ENCODE assay signal across 8 cellular contexts in the genomic region with DNA sequence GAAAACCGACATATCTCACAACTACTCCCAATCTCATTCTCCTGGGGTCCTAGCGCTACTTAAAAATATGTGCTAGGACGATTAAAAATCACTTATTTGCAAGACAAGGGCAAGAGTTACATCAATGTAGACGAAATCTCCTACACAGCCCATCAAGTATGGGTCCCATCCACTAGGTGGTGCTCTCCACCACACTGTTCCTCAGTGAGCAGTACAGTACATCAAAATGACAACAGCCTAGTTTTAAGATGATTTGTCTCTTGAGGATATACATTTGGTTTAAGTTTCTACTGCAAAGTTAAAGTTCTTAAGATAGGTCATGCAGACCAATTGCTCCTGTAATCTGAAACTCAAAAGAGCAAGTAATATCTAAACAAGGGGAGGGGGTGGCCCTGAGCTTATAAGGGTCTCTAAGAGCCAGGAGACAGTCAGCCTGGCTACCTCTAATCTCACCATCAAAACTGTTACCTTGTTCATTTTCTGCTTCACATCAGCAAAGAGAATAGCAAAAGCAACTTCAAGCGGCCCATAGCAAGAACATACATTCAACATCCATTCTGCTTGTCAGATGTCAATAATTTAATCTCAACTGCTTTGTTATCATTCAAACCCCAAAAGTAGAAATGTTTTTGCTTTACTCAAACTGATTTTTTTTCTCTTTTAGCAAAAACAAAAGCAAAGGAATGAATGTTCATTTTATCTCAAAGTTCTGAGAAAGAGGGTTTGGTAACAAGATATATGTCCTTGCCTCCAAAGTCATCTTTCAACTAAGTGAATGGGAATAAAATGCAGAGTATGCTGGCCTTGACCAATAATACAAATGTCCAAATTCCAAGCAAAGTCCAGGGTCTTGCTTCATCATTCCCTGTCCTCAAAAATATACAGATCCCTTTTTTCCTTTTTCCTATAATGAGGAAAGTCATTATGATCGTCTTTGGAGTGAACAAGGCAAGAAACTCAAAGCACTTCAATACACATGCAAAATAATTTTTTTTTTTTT. TPM values are rescaled to one million over a fixed set of nuclear protein-coding genes. Genes with fewer than 3 reads are reported as not detected.
DNase-seq lines count a peak whose midpoint lies in the region; ATAC-seq and TF ChIP-seq lines count a peak whose summit lies in the region.

No MANE protein-coding gene starts in this region.

- H3K79me2 ChIP-seq in OCI-LY3 (ENCODE audit: low read length) (peaks cover 38% of the 10 kb centered on the region), fibroblast of lung (ENCODE audit: control insufficient read depth, insufficient read depth, low read length) (peaks cover 1% of the 10 kb centered on the region)

- H3K14ac ChIP-seq in neuronal stem cell (ENCODE audit: low read length): no peak overlapping the region

- WGBS in neuronal stem cell (ENCODE audit: extremely low coverage in 2 of 2, insufficient read length in 2 of 2, insufficient replicate concordance in 1 of 2), 2 donors: no CpG with 5 or more reads among the region's 6 CpGs

- no peak overlapping the region for H3K18ac ChIP-seq in neuronal stem cell (ENCODE audit: low read length)

- no peaks in the 10 kb centered on the region for H3K9me3 ChIP-seq in OCI-LY3 (ENCODE audit: insufficient read depth, low read length)
- H3K9me3 ChIP-seq in fibroblast of lung (ENCODE audit: control insufficient read depth, insufficient read depth, low read depth, low read length): no peaks in the 10 kb centered on the region
- no peaks in the 10 kb centered on the region for H3K9me3 ChIP-seq in neuronal stem cell (replicated peaks in 1 of 2; ENCODE audit: control insufficient read depth in 2 of 2, insufficient read depth in 1 of 2, low read depth in 1 of 2, low read length in 2 of 2)

- no peak overlapping the region for H2BK15ac ChIP-seq in neuronal stem cell (ENCODE audit: low read length)

- H3K4me1 ChIP-seq in OCI-LY3 (ENCODE audit: low read length) (peaks cover 43% of the 10 kb centered on the region), fibroblast of lung (ENCODE audit: control insufficient read depth, extremely low read depth, insufficient read depth, low read length) (peaks cover 6% of the 10 kb centered on the region), neuronal stem cell (ENCODE audit: control insufficient read depth in 2 of 2, insufficient read depth in 1 of 2, low read depth in 1 of 2, low read length in 2 of 2) (peaks cover 2 to 9% of the 10 kb centered on the region in 2 donors)

- H2BK5ac ChIP-seq in neuronal stem cell (ENCODE audit: low read length): no peak overlapping the region

- no peak overlapping the region for H2BK12ac ChIP-seq in neuronal stem cell (ENCODE audit: low read length)

- H4K91ac ChIP-seq in neuronal stem cell (ENCODE audit: low read depth, low read length, poor library complexity): no peak overlapping the region

- H4K20me1 ChIP-seq in OCI-LY3 (ENCODE audit: insufficient read depth, low read length) (peaks cover 38% of the 10 kb centered on the region), fibroblast of lung (ENCODE audit: control insufficient read depth, extremely low read depth, insufficient read depth, low read length) (peaks cover 3% of the 10 kb centered on the region)

- H2AFZ ChIP-seq in OCI-LY3 (ENCODE audit: low read depth, low read length) (no peak overlapping the region), fibroblast of lung (ENCODE audit: low read length) (no peak overlapping the region), neuronal stem cell (ENCODE audit: low read length) (no peak overlapping the region)

- H3K27ac ChIP-seq in OCI-LY3 (ENCODE audit: low read length): 0 out of 2 replicates have a peak overlapping the region, but pooled peaks have one; percentile 9
- H3K27ac ChIP-seq in fibroblast of lung (ENCODE audit: insufficient read depth, low read length): no peak overlapping the region
- no peak overlapping the region for H3K27ac ChIP-seq in neuronal stem cell (replicated peaks; ENCODE audit: low read length)

- TF ChIP-seq CTCF in OCI-LY3 (IDR thresholded peaks at IDR 0.05; ENCODE audit: low read depth, low read length) (peak; percentile 97), fibroblast of lung (conservative IDR thresholded peaks at IDR 0.05 in 1 of 2, IDR thresholded peaks at IDR 0.05 in 1 of 2; ENCODE audit: low read depth in 1 of 2, low read length in 2 of 2) (peak; percentile 98)

- ATAC-seq in GM19372 (IDR thresholded peaks at IDR 0.05; ENCODE audit: low read depth, unreplicated experiment) (peak; percentile 81), HG03457 (IDR thresholded peaks at IDR 0.05; ENCODE audit: unreplicated experiment) (peak; percentile 66)

- no peaks in the 10 kb centered on the region for H3K36me3 ChIP-seq in OCI-LY3 (replicated peaks; ENCODE audit: low read depth, low read length)
- H3K36me3 ChIP-seq in fibroblast of lung (ENCODE audit: control insufficient read depth, insufficient read depth, low read length): no peaks in the 10 kb centered on the region
- no peaks in the 10 kb centered on the region for H3K36me3 ChIP-seq in neuronal stem cell (replicated peaks in 1 of 2; ENCODE audit: control insufficient read depth in 2 of 2, insufficient read depth in 2 of 2, low read length in 2 of 2)

- H2AK5ac ChIP-seq in neuronal stem cell (ENCODE audit: low read depth, low read length): no peak overlapping the region

- no peak overlapping the region for H3K23ac ChIP-seq in neuronal stem cell (ENCODE audit: low read depth, low read length, poor library complexity)

- H3K9ac ChIP-seq in OCI-LY3 (ENCODE audit: low read length) (no peak overlapping the region), fibroblast of lung (ENCODE audit: insufficient read depth, low read length) (no peak overlapping the region), neuronal stem cell (ENCODE audit: low read depth, low read length, poor library complexity) (no peak overlapping the region)

- H3K4me2 ChIP-seq in OCI-LY3 (ENCODE audit: low read length) (0 out of 2 replicates have a peak overlapping the region, but pooled peaks have one; percentile 12), fibroblast of lung (ENCODE audit: extremely low read depth, insufficient read depth, low read length) (no peak overlapping the region), neuronal stem cell (ENCODE audit: insufficient read depth, low read length, poor library complexity, severe bottlenecking) (no peak overlapping the region)

- H3K4me3 ChIP-seq in OCI-LY3 (ENCODE audit: low read length): no peak overlapping the region
- H3K4me3 ChIP-seq in fibroblast of lung (replicated peaks in 1 of 4; ENCODE audit: control extremely low read depth in 1 of 4, insufficient read depth in 1 of 4, low read depth in 3 of 4, low read length in 4 of 4): no peak overlapping the region
- no peak overlapping the region for H3K4me3 ChIP-seq in neuronal stem cell (ENCODE audit: low read length in 2 of 2)

- no peaks in the 10 kb centered on the region for H3K79me1 ChIP-seq in neuronal stem cell (ENCODE audit: low read depth, low read length)

- in situ Hi-C loops in Caki2 (cut with HindIII; ENCODE audit: low pct_unique_long_range_greater_than_20kb, low sequenced_read_pairs): no loop called here

- no peak overlapping the region for H2BK120ac ChIP-seq in neuronal stem cell (ENCODE audit: low read depth, low read length)

- H4K8ac ChIP-seq in neuronal stem cell (ENCODE audit: low read depth, low read length): no peak overlapping the region

- no peak overlapping the region for H3K4ac ChIP-seq in neuronal stem cell (ENCODE audit: low read length)

- no peaks in the 10 kb centered on the region for H3K27me3 ChIP-seq in OCI-LY3 (ENCODE audit: low read depth, low read length)
- H3K27me3 ChIP-seq in fibroblast of lung (ENCODE audit: control insufficient read depth, insufficient read depth, low read length): no peaks in the 10 kb centered on the region
- H3K27me3 ChIP-seq in neuronal stem cell (ENCODE audit: control insufficient read depth in 3 of 3, insufficient read depth in 3 of 3, low read depth in 1 of 3, low read length in 3 of 3): no peaks in the 10 kb centered on the region

- DNase-seq in Caki2 (ENCODE audit: low read depth) (peak; percentile 32), activated T-cell treated with anti-CD3 and anti-CD28 coated beads for 48 hours (ENCODE audit: low read depth) (peak; percentile 56), fibroblast of lung (ENCODE audit: low read depth in 2 of 2) (peak; percentile 60 to 87), neuronal stem cell (ENCODE audit: low spot score) (peak; percentile 57), superior temporal gyrus (ENCODE audit: extremely low spot score) (peak; percentile 93)

RNA-seq across cellular contexts. Expression of gene STX18, which starts 53.1 kb away (rescaled TPM):
- 25.2 and 65.0 TPM in 2 replicates for total RNA-seq in Caki2 (2014; rRNA removed; shearing (Covaris generic); ENCODE audit: low replicate concordance)
- 22.6 and 27.4 TPM in 2 replicates for total RNA-seq in fibroblast of lung
- 28.2 and 32.2 TPM in 2 replicates for polyA plus RNA-seq in fibroblast of lung
- 24.2 and 28.4 TPM in 2 replicates for polyA plus RNA-seq in fibroblast of lung (2012)
- 12.4 and 14.2 TPM in 2 replicates for polyA minus RNA-seq in fibroblast of lung (ENCODE audit: low replicate concordance)
- 16.6 TPM for polyA plus RNA-seq in neuronal stem cell (2013, experiment 1 of 2)
- polyA plus RNA-seq in neuronal stem cell (2013, experiment 2 of 2): 16.8 TPM

Comparison
In these comparisons a context has a peak if more than half of its experiments do, and no peak if none do; other contexts are left out.
1. DNase-seq: peak in every context shown above with its lines; median percentile 93 in superior temporal gyrus; 74 in fibroblast of lung; 57 in neuronal stem cell; 56 in activated T-cell treated with anti-CD3 and anti-CD28 coated beads for 48 hours; 32 in Caki2.